Comparison of ENCODE assay signal across 21 cellular contexts in genomic region chr15:52436971-52437370, GRCh38.
DNase-seq lines count a peak whose midpoint lies in the region; ATAC-seq, FAIRE-seq and TF ChIP-seq lines count a peak whose summit lies in the region.
"Had no signal": no experiment of that assay in that cellular context is flagged by ENCODE, and none has a peak within 500 bp of the region (broad histone marks: within the 10 kb centered on the region; RNA-seq: fewer than 3 reads in every experiment).

No MANE protein-coding gene starts in this region.

- WGBS in psoas muscle, 3 donors = 55 to 66% (median 60%) methylated on average over 3 of the region's 3 CpGs

- H3K27ac ChIP-seq in epithelial cell of prostate (peak overlapping the region; percentile 61), psoas muscle (peak overlapping the region; percentile 65)
- H3K27ac ChIP-seq: RWPE1, SJSA1 had no signal

- in situ Hi-C loops in HAP-1 (cut with MboI; ENCODE audit: low sequenced_read_pairs) = no loop called here

- no peaks in the 10 kb centered on the region for H3K27me3 ChIP-seq in psoas muscle (ENCODE audit: insufficient read depth in 3 of 3, low read length in 2 of 3)
- H3K27me3 ChIP-seq in HAP-1 (ENCODE audit: low read depth) = no peaks in the 10 kb centered on the region
- H3K27me3 ChIP-seq: SJSA1 had no signal

- H3K4me1 ChIP-seq in psoas muscle (peaks cover 49% of the 10 kb centered on the region), HAP-1 (peaks cover 3% of the 10 kb centered on the region; the same call in 1 of the 2 replicates)

- TF ChIP-seq CTCF in psoas muscle (IDR thresholded peaks at IDR 0.05) (no peak), D721Med (IDR thresholded peaks at IDR 0.05; ENCODE audit: insufficient read depth, missing control alignments) (no peak)

- H3K36me3 ChIP-seq in psoas muscle (ENCODE audit: insufficient read depth in 1 of 2, low read depth in 1 of 2) (no peaks in the 10 kb centered on the region), HAP-1 (replicated peaks) (no peaks in the 10 kb centered on the region)
- H3K36me3 ChIP-seq: SJSA1 had no signal

- DNase-seq in EH (ENCODE audit: low read depth) (peak; percentile 59), NCI-H226 (peak; percentile 43), epithelial cell of prostate (ENCODE audit: low read depth, low spot score) (no peak), psoas muscle (no peak), D721Med (ENCODE audit: insufficient read length, low spot score) (no peak), COLO829 (ENCODE audit: low spot score) (no peak), HAP-1 (ENCODE audit: low spot score in 2 of 2) (no peak), iPS-NIHi7 (ENCODE audit: extremely low spot score) (no peak)
- DNase-seq: 8988T; CD4-positive, alpha-beta memory T cell; GOT3; HFFc6; MM.1S; NCI-H1105 treated with DMSO at 0.1 percent for 48 hours; NCI-H1694 treated with DMSO at 0.1 percent for 48 hours; NCI-H2107; NCI-H2227 treated with DMSO at 0.1 percent for 48 hours; NCI-H526 treated with DMSO at 0.1 percent for 48 hours had no signal

- no peak for FAIRE-seq in D721Med (lab: Jason Lieb, UNC)
- FAIRE-seq: HepG2 had no signal

- intact Hi-C loops in psoas muscle (cut with DNase I) = no loop called here

- H3K9me3 ChIP-seq in psoas muscle (no peaks in the 10 kb centered on the region), HAP-1 (no peaks in the 10 kb centered on the region)
- H3K9me3 ChIP-seq: SJSA1 had no signal

- ATAC-seq in psoas muscle = no peak
- ATAC-seq: HepG2 had no signal

- H3K4me3 ChIP-seq in psoas muscle = no peak overlapping the region
- no peak overlapping the region for H3K4me3 ChIP-seq in HAP-1
- H3K4me3 ChIP-seq: SJSA1 had no signal

Comparison
In these comparisons a context has a peak if more than half of its experiments do, and no peak if none do; other contexts are left out.
1. DNase-seq: peak in EH (single experiment) and NCI-H226 (single experiment); none in epithelial cell of prostate (single experiment), psoas muscle (0 of 2), D721Med (single experiment), COLO829 (single experiment), HAP-1 (0 of 2) and iPS-NIHi7 (single experiment).